37 cellular contexts compared by ENCODE assay signal in genomic region chr20:38324159-38324558, GRCh38. TPM values are rescaled to one million over a fixed set of nuclear protein-coding genes. Genes with fewer than 3 reads are reported as not detected.
"Had no signal": no experiment of that assay in that cellular context is flagged by ENCODE, and none has a peak within 500 bp of the region (broad histone marks: within the 10 kb centered on the region; RNA-seq: fewer than 3 reads in every experiment).

No MANE protein-coding gene starts in this region.

- H3K36me3 ChIP-seq: adrenal gland, brain microvascular endothelial cell, breast epithelium, colonic mucosa had no signal

- ATAC-seq: activated CD8-positive, alpha-beta T cell treated with anti-CD3 and anti-CD28 coated beads for 36 hours; activated naive CD4-positive, alpha-beta T cell treated with anti-CD3 and anti-CD28 coated beads, Interleukin-2, amount 50 U/mL, for 72 hours; activated T-cell treated with anti-CD3 and anti-CD28 coated beads, Interleukin-2, amount 50 U/mL, for 4 hours; activated T-cell treated with anti-CD3 and anti-CD28 coated beads, Interleukin-2, amount 50 U/mL, for 72 hours; activated T-helper 17 cell treated with anti-CD3 and anti-CD28 coated beads, Interleukin-2, amount 50 U/mL, for 72 hours; body of pancreas had no signal

- H3K9me3 ChIP-seq: adrenal gland, body of pancreas, breast epithelium, colonic mucosa had no signal

- H3K4me1 ChIP-seq: adrenal gland, body of pancreas, breast epithelium, colonic mucosa had no signal

- H3K36me3 Mint-ChIP-seq: activated CD4-positive, alpha-beta memory T cell treated with anti-CD3 and anti-CD28 coated beads for 36 hours; activated naive CD4-positive, alpha-beta T cell treated with anti-CD3 and anti-CD28 coated beads, Interleukin-2, amount 50 U/mL, for 72 hours; activated naive CD8-positive, alpha-beta T cell treated with anti-CD3 and anti-CD28 coated beads for 36 hours had no signal

- H3K27ac ChIP-seq: adrenal gland, body of pancreas, brain microvascular endothelial cell, breast epithelium, colonic mucosa, VCaP had no signal

- H3K4me3 ChIP-seq: adrenal gland, body of pancreas, breast epithelium, colonic mucosa had no signal

- H3K4me3 Mint-ChIP-seq: activated B cell treated with CpG ODN at 0.5 μM for 24 hours; activated CD4-positive, alpha-beta memory T cell treated with anti-CD3 and anti-CD28 coated beads for 36 hours; activated CD4-positive, alpha-beta T cell treated with anti-CD3 and anti-CD28 coated beads, Interleukin-2, amount 10 ng/mL, durations not matched to agents 24 days and 14 days; activated CD8-positive, alpha-beta T cell treated with anti-CD3 and anti-CD28 coated beads for 36 hours; activated naive CD4-positive, alpha-beta T cell treated with anti-CD3 and anti-CD28 coated beads for 36 hours; activated naive CD8-positive, alpha-beta T cell treated with anti-CD3 and anti-CD28 coated beads for 36 hours; activated T-cell treated with anti-CD3 and anti-CD28 coated beads, Interleukin-2, amount 50 U/mL, for 4 hours; activated T-cell treated with anti-CD3 and anti-CD28 coated beads, Interleukin-2, amount 50 U/mL, for 72 hours; activated T-helper 1 cell treated with anti-CD3 and anti-CD28 coated beads, Interleukin-12 subunit alpha, Interleukin-12 subunit beta, Interleukin-2, Interleukin-4 antibody, amounts not matched to agents 30 ng/mL and 10 ng/mL and 1 ng/mL, durations not matched to agents 14 hours and 24 hours and 36 hours; activated T-helper 17 cell treated with anti-CD3 and anti-CD28 coated beads, Interleukin-2, amount 50 U/mL, for 72 hours; T-helper 2 cell treated with Interferon-gamma antibody and Interleukin-4, amounts not matched to agents 5 μg/mL and 100 μg/mL, for 36 hours had no signal

- H3K27me3 ChIP-seq: adrenal gland, body of pancreas, brain microvascular endothelial cell, breast epithelium, colonic mucosa had no signal

- H3K9me3 Mint-ChIP-seq: activated CD4-positive, alpha-beta memory T cell treated with anti-CD3 and anti-CD28 coated beads for 36 hours; activated CD4-positive, alpha-beta T cell treated with anti-CD3 and anti-CD28 coated beads, Interleukin-2, amount 10 ng/mL, durations not matched to agents 24 days and 14 days; activated CD8-positive, alpha-beta T cell treated with anti-CD3 and anti-CD28 coated beads for 36 hours; activated naive CD4-positive, alpha-beta T cell treated with anti-CD3 and anti-CD28 coated beads for 36 hours; activated naive CD4-positive, alpha-beta T cell treated with anti-CD3 and anti-CD28 coated beads, Interleukin-2, amount 50 U/mL, for 72 hours; activated naive CD8-positive, alpha-beta T cell treated with anti-CD3 and anti-CD28 coated beads for 36 hours; activated T-cell treated with anti-CD3 and anti-CD28 coated beads, Interleukin-2, amount 50 U/mL, for 4 hours; activated T-helper 1 cell treated with anti-CD3 and anti-CD28 coated beads, Interleukin-12 subunit alpha, Interleukin-12 subunit beta, Interleukin-2, Interleukin-4 antibody, amounts not matched to agents 30 ng/mL and 10 ng/mL and 1 ng/mL, durations not matched to agents 14 hours and 24 hours and 36 hours; activated T-helper 17 cell treated with anti-CD3 and anti-CD28 coated beads, Interleukin-2, amount 50 U/mL, for 72 hours; T-helper 2 cell treated with Interferon-gamma antibody and Interleukin-4, amounts not matched to agents 5 μg/mL and 100 μg/mL, for 36 hours had no signal

- DNase-seq: activated B cell treated with CpG ODN at 0.5 μM for 24 hours; activated CD4-positive, alpha-beta memory T cell treated with anti-CD3 and anti-CD28 coated beads for 36 hours; activated CD4-positive, alpha-beta T cell treated with anti-CD3 and anti-CD28 coated beads for 4 hours; activated CD4-positive, alpha-beta T cell treated with anti-CD3 and anti-CD28 coated beads, Interleukin-2, amount 10 ng/mL, durations not matched to agents 24 days and 14 days; activated CD4-positive, alpha-beta T cell treated with anti-CD3 and anti-CD28 coated beads, Interleukin-2, amount 50 U/mL, for 1 hour; activated CD4-positive, alpha-beta T cell treated with anti-CD3 and anti-CD28 coated beads, Interleukin-2, amount 50 U/mL, for 4 hours; activated CD4-positive, CD25-positive, alpha-beta regulatory T cell treated with anti-CD3 and anti-CD28 coated beads, Interleukin-2, amount 50 U/mL, for 72 hours; activated CD8-positive, alpha-beta memory T cell treated with anti-CD3 and anti-CD28 coated beads, Interleukin-2, amount 50 U/mL, for 4 hours; activated CD8-positive, alpha-beta T cell treated with anti-CD3 and anti-CD28 coated beads for 36 hours; activated effector memory CD4-positive, alpha-beta T cell treated with anti-CD3 and anti-CD28 coated beads, Interleukin-2, amount 50 U/mL, for 16 hours; activated gamma-delta T cell treated with Interleukin-2 at 50 U/mL for 16 hours; activated naive CD4-positive, alpha-beta T cell; activated naive CD4-positive, alpha-beta T cell treated with anti-CD3 and anti-CD28 coated beads for 36 hours; activated naive CD4-positive, alpha-beta T cell treated with anti-CD3 and anti-CD28 coated beads, Interleukin-2, amount 50 U/mL, for 16 hours; activated naive CD8-positive, alpha-beta T cell treated with anti-CD3 and anti-CD28 coated beads for 36 hours; activated T-cell treated with anti-CD3 and anti-CD28 coated beads for 4 hours; activated T-cell treated with anti-CD3 and anti-CD28 coated beads, Interleukin-2, amount 50 U/mL, for 1 hour; activated T-cell treated with anti-CD3 and anti-CD28 coated beads, Interleukin-2, amount 50 U/mL, for 4 hours; activated T-cell treated with anti-CD3 and anti-CD28 coated beads, Interleukin-2, amount 50 U/mL, for 72 hours; adrenal gland; amniotic stem cell; aorta; body of pancreas; brain microvascular endothelial cell; central memory CD4-positive, alpha-beta T cell; colonic mucosa; T-helper 2 cell; T-helper 9 cell had no signal

- H3K27ac Mint-ChIP-seq: activated B cell treated with CpG ODN at 0.5 μM for 24 hours; activated CD4-positive, alpha-beta memory T cell treated with anti-CD3 and anti-CD28 coated beads for 36 hours; activated CD4-positive, alpha-beta T cell treated with anti-CD3 and anti-CD28 coated beads, Interleukin-2, amount 10 ng/mL, durations not matched to agents 24 days and 14 days; activated CD8-positive, alpha-beta T cell treated with anti-CD3 and anti-CD28 coated beads for 36 hours; activated naive CD4-positive, alpha-beta T cell treated with anti-CD3 and anti-CD28 coated beads for 36 hours; activated naive CD4-positive, alpha-beta T cell treated with anti-CD3 and anti-CD28 coated beads, Interleukin-2, amount 50 U/mL, for 72 hours; activated naive CD8-positive, alpha-beta T cell treated with anti-CD3 and anti-CD28 coated beads for 36 hours; activated T-cell treated with anti-CD3 and anti-CD28 coated beads, Interleukin-2, amount 50 U/mL, for 72 hours; activated T-helper 1 cell treated with anti-CD3 and anti-CD28 coated beads, Interleukin-12 subunit alpha, Interleukin-12 subunit beta, Interleukin-2, Interleukin-4 antibody, amounts not matched to agents 30 ng/mL and 10 ng/mL and 1 ng/mL, durations not matched to agents 14 hours and 24 hours and 36 hours; activated T-helper 17 cell treated with anti-CD3 and anti-CD28 coated beads, Interleukin-2, amount 50 U/mL, for 72 hours; T-helper 2 cell treated with Interferon-gamma antibody and Interleukin-4, amounts not matched to agents 5 μg/mL and 100 μg/mL, for 36 hours had no signal

- H3K4me1 Mint-ChIP-seq: activated B cell treated with CpG ODN at 0.5 μM for 24 hours; activated CD4-positive, alpha-beta T cell treated with anti-CD3 and anti-CD28 coated beads, Interleukin-2, amount 10 ng/mL, durations not matched to agents 24 days and 14 days; activated naive CD8-positive, alpha-beta T cell treated with anti-CD3 and anti-CD28 coated beads for 36 hours; activated T-helper 17 cell treated with anti-CD3 and anti-CD28 coated beads, Interleukin-2, amount 50 U/mL, for 72 hours had no signal

RNA-seq across cellular contexts. Expression of gene BPI, which starts 20.2 kb away (rescaled TPM):
- total RNA-seq: activated B cell treated with CpG ODN at 0.5 μM for 24 hours; activated CD4-positive, alpha-beta memory T cell treated with anti-CD3 and anti-CD28 coated beads for 36 hours; activated CD4-positive, alpha-beta T cell treated with anti-CD3 and anti-CD28 coated beads, Interleukin-2, amount 10 ng/mL, durations not matched to agents 24 days and 14 days; activated CD8-positive, alpha-beta memory T cell treated with anti-CD3 and anti-CD28 coated beads for 36 hours; activated CD8-positive, alpha-beta T cell treated with anti-CD3 and anti-CD28 coated beads for 36 hours; activated naive CD4-positive, alpha-beta T cell treated with anti-CD3 and anti-CD28 coated beads for 36 hours; activated naive CD4-positive, alpha-beta T cell treated with anti-CD3 and anti-CD28 coated beads, Interleukin-2, amount 50 U/mL, for 72 hours; activated naive CD8-positive, alpha-beta T cell treated with anti-CD3 and anti-CD28 coated beads for 36 hours; activated T-cell treated with anti-CD3 and anti-CD28 coated beads, Interleukin-2, amount 50 U/mL, for 4 hours; activated T-cell treated with anti-CD3 and anti-CD28 coated beads, Interleukin-2, amount 50 U/mL, for 72 hours; activated T-helper 1 cell treated with anti-CD3 and anti-CD28 coated beads, Interleukin-12 subunit alpha, Interleukin-12 subunit beta, Interleukin-2, Interleukin-4 antibody, amounts not matched to agents 30 ng/mL and 10 ng/mL and 1 ng/mL, durations not matched to agents 14 hours and 24 hours and 36 hours; activated T-helper 17 cell treated with anti-CD3 and anti-CD28 coated beads, Interleukin-2, amount 50 U/mL, for 72 hours; astrocyte; body of pancreas; colonic mucosa had no signal

RNA-seq across cellular contexts. Expression of gene LBP, which starts 22.1 kb away (rescaled TPM):
- total RNA-seq: activated B cell treated with CpG ODN at 0.5 μM for 24 hours; activated CD4-positive, alpha-beta memory T cell treated with anti-CD3 and anti-CD28 coated beads for 36 hours; activated CD4-positive, alpha-beta T cell treated with anti-CD3 and anti-CD28 coated beads, Interleukin-2, amount 10 ng/mL, durations not matched to agents 24 days and 14 days; activated CD8-positive, alpha-beta memory T cell treated with anti-CD3 and anti-CD28 coated beads for 36 hours; activated CD8-positive, alpha-beta T cell treated with anti-CD3 and anti-CD28 coated beads for 36 hours; activated naive CD4-positive, alpha-beta T cell treated with anti-CD3 and anti-CD28 coated beads for 36 hours; activated naive CD4-positive, alpha-beta T cell treated with anti-CD3 and anti-CD28 coated beads, Interleukin-2, amount 50 U/mL, for 72 hours; activated naive CD8-positive, alpha-beta T cell treated with anti-CD3 and anti-CD28 coated beads for 36 hours; activated T-cell treated with anti-CD3 and anti-CD28 coated beads, Interleukin-2, amount 50 U/mL, for 72 hours; activated T-helper 1 cell treated with anti-CD3 and anti-CD28 coated beads, Interleukin-12 subunit alpha, Interleukin-12 subunit beta, Interleukin-2, Interleukin-4 antibody, amounts not matched to agents 30 ng/mL and 10 ng/mL and 1 ng/mL, durations not matched to agents 14 hours and 24 hours and 36 hours; activated T-helper 17 cell treated with anti-CD3 and anti-CD28 coated beads, Interleukin-2, amount 50 U/mL, for 72 hours; astrocyte; chondrocyte had no signal
